ENCODE assay signal across 8 cellular contexts in genomic region chr15:75578206-75578947, GRCh38. TPM values are rescaled to one million over a fixed set of nuclear protein-coding genes. Genes with fewer than 3 reads are reported as not detected.
DNase-seq lines count a peak whose midpoint lies in the region; ATAC-seq and TF ChIP-seq lines count a peak whose summit lies in the region.

No MANE protein-coding gene starts in this region.

- peak overlapping the region; percentile 89 for H3K4me2 ChIP-seq in MM.1S (ENCODE audit: low read depth, low read length)

- POLR2A ChIA-PET in AG04449 (lab: Yijun Ruan, JAX) = interaction anchor here (1.0 to 1.4 kb wide), 4 partner anchors 19 to 88 kb away, joined by 3 to 5 read pairs (median 4); no protein-coding TSS in a partner anchor

- no peaks in the 10 kb centered on the region for H3K9me3 Mint-ChIP-seq in activated T-helper 17 cell treated with anti-CD3 and anti-CD28 coated beads, Interleukin-2, amount 50 U/mL, for 72 hours

- H3K27ac ChIP-seq in MM.1S (ENCODE audit: low read length) = peak overlapping the region; percentile 27; the same call in 1 of the 2 replicates

- H3K9me3 ChIP-seq in MM.1S (replicated peaks; ENCODE audit: insufficient read depth, low read length) = no peaks in the 10 kb centered on the region

- peak; percentile 46 for ATAC-seq in GM18909 (IDR thresholded peaks at IDR 0.05; ENCODE audit: poor library complexity, unreplicated experiment)
- peak; percentile 60 for ATAC-seq in activated T-helper 17 cell treated with anti-CD3 and anti-CD28 coated beads, Interleukin-2, amount 50 U/mL, for 72 hours (replicated peaks)
- ATAC-seq in omental fat pad (ENCODE audit: low FRiP score) = peak; percentile 45

- H3K9me2 ChIP-seq in MM.1S (replicated peaks; ENCODE audit: insufficient read depth, low read length) = no peaks in the 10 kb centered on the region

- H3F3A ChIP-seq in MM.1S (ENCODE audit: insufficient read depth, low read length) = peaks cover 3% of the 10 kb centered on the region; the same call in 1 of the 2 replicates

- H2AFZ ChIP-seq in MM.1S (ENCODE audit: low read length) = peak overlapping the region; percentile 94

- no peaks in the 10 kb centered on the region for H4K20me1 ChIP-seq in MM.1S (ENCODE audit: insufficient read depth, low read length)

- peak overlapping the region; percentile 98 for H3K27ac Mint-ChIP-seq in activated T-helper 17 cell treated with anti-CD3 and anti-CD28 coated beads, Interleukin-2, amount 50 U/mL, for 72 hours

- H3K4me1 Mint-ChIP-seq in activated T-helper 17 cell treated with anti-CD3 and anti-CD28 coated beads, Interleukin-2, amount 50 U/mL, for 72 hours = peaks cover 15% of the 10 kb centered on the region

- DNase-seq in AG04449 (ENCODE audit: low read depth, low spot score) (no peak), MM.1S (peak; percentile 50), foreskin fibroblast (peak in 1 of 2 donors; percentile 56), omental fat pad (ENCODE audit: low spot score) (no peak), NCI-H2196 treated with DMSO at 0.1 percent for 48 hours (lab: John Stamatoyannopoulos, UW; ENCODE audit: unreplicated experiment) (no peak), NCI-H128 (lab: John Stamatoyannopoulos, UW; ENCODE audit: unreplicated experiment) (no peak)

- H3K27me3 Mint-ChIP-seq in activated T-helper 17 cell treated with anti-CD3 and anti-CD28 coated beads, Interleukin-2, amount 50 U/mL, for 72 hours = no peaks in the 10 kb centered on the region

- H3K79me2 ChIP-seq in MM.1S (ENCODE audit: low read length) = peaks cover 19% of the 10 kb centered on the region

- H3K9ac ChIP-seq in MM.1S (ENCODE audit: low read length) = peak overlapping the region; percentile 84

- CTCF ChIA-PET in AG04449 (lab: Yijun Ruan, JAX) = interaction anchor here (0.8 to 2.6 kb wide), 10 partner anchors 8 to 211 kb away, joined by 3 to 13 read pairs (median 3); no protein-coding TSS in a partner anchor

- H3K36me3 Mint-ChIP-seq in activated T-helper 17 cell treated with anti-CD3 and anti-CD28 coated beads, Interleukin-2, amount 50 U/mL, for 72 hours (ENCODE audit: low read depth) = peaks cover 7% of the 10 kb centered on the region

- H3K4me3 Mint-ChIP-seq in activated T-helper 17 cell treated with anti-CD3 and anti-CD28 coated beads, Interleukin-2, amount 50 U/mL, for 72 hours = peak overlapping the region; percentile 96

- H3K4me1 ChIP-seq in MM.1S (ENCODE audit: low read length) = peaks cover 10% of the 10 kb centered on the region; the same call in 1 of the 2 replicates

- TF ChIP-seq CTCF in AG04449 (IDR thresholded peaks at IDR 0.05; ENCODE audit: insufficient read depth, low read length, missing control alignments) = no peak
- TF ChIP-seq CTCF in MM.1S (IDR thresholded peaks at IDR 0.05; ENCODE audit: low read length) = no peak
- no peak for TF ChIP-seq CTCF in foreskin fibroblast (IDR thresholded peaks at IDR 0.05; ENCODE audit: low read depth, low read length)
- TF ChIP-seq CTCF in omental fat pad (IDR thresholded peaks at IDR 0.05) = no peak

- H3K4me3 ChIP-seq in AG04449 (ENCODE audit: low read depth, low read length) (peak overlapping the region; percentile 69), MM.1S (ENCODE audit: low read length) (peak overlapping the region; percentile 86), foreskin fibroblast (ENCODE audit: low read depth in 1 of 2, low read length in 2 of 2) (peak overlapping the region; percentile 69 to 81)

- no peaks in the 10 kb centered on the region for H3K36me3 ChIP-seq in MM.1S (replicated peaks; ENCODE audit: insufficient read depth, low read length)

- no peaks in the 10 kb centered on the region for H3K27me3 ChIP-seq in MM.1S (replicated peaks; ENCODE audit: insufficient read depth, low read length)

RNA-seq across cellular contexts. Expression of gene PTPN9, which starts 0.7 kb away (rescaled TPM):
- total RNA-seq in activated T-helper 17 cell treated with anti-CD3 and anti-CD28 coated beads, Interleukin-2, amount 50 U/mL, for 72 hours = 10 to 100 TPM; 17.8 to 38.4 TPM
- total RNA-seq in omental fat pad = 10 to 100 TPM; 12.4 to 18.9 (median 16.1) TPM

RNA-seq across cellular contexts. Expression of gene SNUPN, which starts 47.1 kb away (rescaled TPM):
- 10 to 100 TPM; 26.0 to 34.8 TPM for total RNA-seq in activated T-helper 17 cell treated with anti-CD3 and anti-CD28 coated beads, Interleukin-2, amount 50 U/mL, for 72 hours
- total RNA-seq in omental fat pad = 10 to 100 TPM; 17.6 to 23.2 (median 18.7) TPM
